ENCODE assay signal across 10 cellular contexts in the genomic region with DNA sequence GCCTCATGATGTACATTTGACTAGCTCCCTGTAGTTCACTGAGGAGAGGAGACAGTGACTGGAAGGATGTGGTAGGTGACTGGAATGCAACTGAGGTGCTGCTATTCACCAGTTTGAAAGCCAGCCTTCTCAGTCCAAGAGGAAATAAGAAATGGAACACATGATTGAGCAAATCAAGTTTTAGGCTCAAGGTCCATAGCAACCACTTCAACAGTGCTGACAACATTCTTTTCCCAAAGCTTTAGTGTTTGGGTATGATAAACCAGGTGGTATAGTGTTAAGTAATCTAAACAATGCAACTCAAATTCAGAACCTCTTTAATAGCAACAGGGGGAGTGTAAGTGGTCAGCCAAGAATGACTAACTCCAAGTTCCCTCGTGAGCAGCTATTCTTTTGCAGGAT. TPM values are rescaled to one million over a fixed set of nuclear protein-coding genes. Genes with fewer than 3 reads are reported as not detected.
DNase-seq lines count a peak whose midpoint lies in the region; ATAC-seq, FAIRE-seq and TF ChIP-seq lines count a peak whose summit lies in the region.
"Had no signal": no experiment of that assay in that cellular context is flagged by ENCODE, and none has a peak within 500 bp of the region (broad histone marks: within the 10 kb centered on the region; RNA-seq: fewer than 3 reads in every experiment).

No MANE protein-coding gene starts in this region.

- no peak overlapping the region for H3K4me3 ChIP-seq in pancreas

- H3K27me3 ChIP-seq in foreskin keratinocyte: no peaks in the 10 kb centered on the region
- H3K27me3 ChIP-seq in pancreas: no peaks in the 10 kb centered on the region

- DNase-seq in ELR (ENCODE audit: low read depth) (peak; percentile 93), SK-MEL-5 (ENCODE audit: low read depth, low spot score) (peak; percentile 57), foreskin keratinocyte (peak; percentile 80 to 85), pancreas (no peak), NCI-H2171 (lab: John Stamatoyannopoulos, UW) (no peak), activated gamma-delta T cell treated with Interleukin-2 at 50 U/mL for 16 hours (no peak), DMS114 treated with DMSO at 0.1 percent for 48 hours (lab: John Stamatoyannopoulos, UW; ENCODE audit: unreplicated experiment) (no peak), cerebellum (ENCODE audit: low spot score) (no peak)
- DNase-seq: effector CD8-positive, alpha-beta T cell; stimulated activated naive CD4-positive, alpha-beta T cell had no signal

- H3K9me3 ChIP-seq in pancreas: no peaks in the 10 kb centered on the region

- ATAC-seq in foreskin keratinocyte (peak; percentile 70), pancreas (peak; percentile 55 to 74 (median 57))

- H3K4me1 ChIP-seq in foreskin keratinocyte (peaks cover 14% of the 10 kb centered on the region), pancreas (peaks cover 0 to 9% (median 8%) of the 10 kb centered on the region in 3 donors)

- TF ChIP-seq CTCF in foreskin keratinocyte (conservative IDR thresholded peaks at IDR 0.05): no peak
- no peak for TF ChIP-seq CTCF in pancreas (IDR thresholded peaks at IDR 0.05)

- intact Hi-C loops in pancreas (cut with DNase I): no loop called here

- in situ Hi-C loops in SK-MEL-5 (cut with HindIII; ENCODE audit: low pct_unique_long_range_greater_than_20kb, low sequenced_read_pairs): no loop called here

- H3K27ac ChIP-seq in foreskin keratinocyte: no peak overlapping the region
- H3K27ac ChIP-seq in pancreas: peak overlapping the region in 3 of 4 donors; percentile 2 to 50 (median 41)

- 38 to 53% methylated on average over 1 of the region's 1 CpG for WGBS in pancreas, 2 donors

- FAIRE-seq in pancreas (lab: Jason Lieb, UNC): no peak

- no peaks in the 10 kb centered on the region for H3K36me3 ChIP-seq in pancreas

RNA-seq across cellular contexts. Expression of a gene that starts 9.2 kb away (rescaled TPM):
- 7.3 and 10.6 TPM in 2 replicates for total RNA-seq in SK-MEL-5 (2014; rRNA removed; shearing (Covaris generic))
- 9.2 and 11.6 TPM in 2 replicates for polyA plus RNA-seq in SK-MEL-5 (2015; cell fraction: cytosol; rRNA removed)
- 8.5 and 21.7 TPM in 2 replicates for polyA plus RNA-seq in SK-MEL-5 (2015; cell fraction: nucleus; rRNA removed)
- total RNA-seq in foreskin keratinocyte: 20.3 and 22.4 TPM in 2 replicates
- polyA plus RNA-seq in foreskin keratinocyte: 9.0 and 9.2 TPM in 2 replicates
- total RNA-seq in pancreas: 10 to 100 TPM; 10.9 to 17.3 (median 13.9) TPM
- 1 to 10 TPM; 7.9 to 8.2 TPM for polyA plus RNA-seq in pancreas
- 16.8 TPM for total RNA-seq in cerebellum

RNA-seq across cellular contexts. Expression of a gene that starts 32.3 kb away (rescaled TPM):
- 6.2 and 8.9 TPM in 2 replicates for total RNA-seq in SK-MEL-5 (2014; rRNA removed; shearing (Covaris generic))
- 8.9 and 13.6 TPM in 2 replicates for polyA plus RNA-seq in SK-MEL-5 (2015; cell fraction: cytosol; rRNA removed)
- polyA plus RNA-seq in SK-MEL-5 (2015; cell fraction: nucleus; rRNA removed): 216 and 287 TPM in 2 replicates
- 14.6 and 16.9 TPM in 2 replicates for total RNA-seq in foreskin keratinocyte
- 9.2 and 9.6 TPM in 2 replicates for polyA plus RNA-seq in foreskin keratinocyte
- total RNA-seq in pancreas: 10 to 100 TPM in 1 of 6 donors, 1 to 10 TPM in 5; 3.9 to 17.6 (median 7.5) TPM
- 10 to 100 TPM; 31.5 to 47.5 TPM for polyA plus RNA-seq in pancreas
- 0.36 TPM for total RNA-seq in cerebellum

RNA-seq across cellular contexts. Expression of a gene that starts 58.3 kb away (rescaled TPM):
- total RNA-seq in SK-MEL-5 (2014; rRNA removed; shearing (Covaris generic)): 0.16 and 0.24 TPM in 2 replicates
- polyA plus RNA-seq in SK-MEL-5 (2015; cell fraction: cytosol; rRNA removed): 0.09 and 0.10 TPM in 2 replicates
- polyA plus RNA-seq in SK-MEL-5 (2015; cell fraction: nucleus; rRNA removed): not detected in 2 replicates
- total RNA-seq in foreskin keratinocyte (0.04 TPM in 1 of 2 replicates, not detected in the other), pancreas (under 1 TPM in 3 of 6 donors, not detected in 3; 0.04 to 0.06 (median 0.06) TPM), cerebellum (4.8 TPM)
- polyA plus RNA-seq in foreskin keratinocyte (0.02 and 0.03 TPM in 2 replicates), pancreas (under 1 TPM; 0.23 to 0.33 TPM)

Comparison
In these comparisons a context has a peak if more than half of its experiments do, and no peak if none do; other contexts are left out.
1. DNase-seq: peak in ELR (single experiment), SK-MEL-5 (single experiment) and foreskin keratinocyte (2 of 2); none in pancreas (0 of 6), NCI-H2171 (single experiment), activated gamma-delta T cell treated with Interleukin-2 at 50 U/mL for 16 hours (single experiment), DMS114 treated with DMSO at 0.1 percent for 48 hours (single experiment) and cerebellum (single experiment).